ENCODE assay signal across 1 cellular context in genomic region chr9:134564431-134565170, GRCh38.
TF ChIP-seq lines count a peak whose summit lies in the region.

No MANE protein-coding gene starts in this region.

TF ChIP-seq in WTC11, 78 proteins besides CTCF, POLR2A, EP300 and RAD21 (continued from another document):
- TF ChIP-seq E2F1 (CRISPR knock-in tag; IDR thresholded peaks at IDR 0.05) (no peak), USF2 (CRISPR knock-in tag; IDR thresholded peaks at IDR 0.05) (no peak), ZNF425 (CRISPR knock-in tag; conservative IDR thresholded peaks at IDR 0.05) (no peak), ELF4 (CRISPR knock-in tag; IDR thresholded peaks at IDR 0.05; ENCODE audit: low read depth) (no peak)
